In genomic region chr1:203186091-203186445, GRCh38 we compare ENCODE assay signal across 32 cellular contexts. TPM values are rescaled to one million over a fixed set of nuclear protein-coding genes. Genes with fewer than 3 reads are reported as not detected.
DNase-seq lines count a peak whose midpoint lies in the region; ATAC-seq and TF ChIP-seq lines count a peak whose summit lies in the region.
"Had no signal": no experiment of that assay in that cellular context is flagged by ENCODE, and none has a peak within 500 bp of the region (broad histone marks: within the 10 kb centered on the region; RNA-seq: fewer than 3 reads in every experiment).

No MANE protein-coding gene starts in this region.

- TF ChIP-seq CTCF in Caco-2 (IDR thresholded peaks at IDR 0.05; ENCODE audit: insufficient read depth in 1 of 2, low read depth in 1 of 2, low read length in 1 of 2, severe bottlenecking in 1 of 2, unreplicated experiment in 1 of 2), result no peak
- no peak for TF ChIP-seq CTCF in brain (conservative IDR thresholded peaks at IDR 0.05)
- TF ChIP-seq CTCF in sigmoid colon (IDR thresholded peaks at IDR 0.05), result no peak
- TF ChIP-seq CTCF in gastroesophageal sphincter (IDR thresholded peaks at IDR 0.05), result no peak

- WGBS in sigmoid colon, 2 donors, result 61 to 78% methylated on average over 5 of the region's 5 CpGs
- WGBS in aorta, 2 donors, result 90 to 92% methylated on average over 5 of the region's 5 CpGs
- 67 to 97% methylated on average over 1 to 3 of the region's 5 CpGs for WGBS in gastroesophageal sphincter (ENCODE audit: low coverage in 1 of 2), 2 donors

- H3K9me3 ChIP-seq in Caco-2 (peaks cover 5% of the 10 kb centered on the region; the same call in 1 of the 2 replicates), sigmoid colon (peaks cover 0 to 3% (median 0%) of the 10 kb centered on the region in 4 donors), aorta (ENCODE audit: control insufficient read depth, low read length) (no peaks in the 10 kb centered on the region), gastroesophageal sphincter (no peaks in the 10 kb centered on the region)
- H3K9me3 ChIP-seq: HAP-1, left ventricle myocardium inferior had no signal

- no peak overlapping the region for H3K4me3 ChIP-seq in Caco-2 (ENCODE audit: low read depth, low read length)
- H3K4me3 ChIP-seq in sigmoid colon, result no peak overlapping the region
- no peak overlapping the region for H3K4me3 ChIP-seq in aorta (ENCODE audit: low read length in 2 of 2)
- no peak overlapping the region for H3K4me3 ChIP-seq in gastroesophageal sphincter
- H3K4me3 ChIP-seq: HAP-1, left ventricle myocardium inferior had no signal

- H3K9me3 Mint-ChIP-seq in Caco-2 (ENCODE audit: unreplicated experiment) (peaks cover 10% of the 10 kb centered on the region), brain (no peaks in the 10 kb centered on the region)
- H3K9me3 Mint-ChIP-seq: activated B cell treated with CpG ODN at 0.5 μM for 24 hours; activated T-helper 1 cell treated with anti-CD3 and anti-CD28 coated beads, Interleukin-12 subunit alpha, Interleukin-12 subunit beta, Interleukin-2, Interleukin-4 antibody, amounts not matched to agents 30 ng/mL and 10 ng/mL and 1 ng/mL, durations not matched to agents 14 hours and 24 hours and 36 hours; naive thymus-derived CD8-positive, alpha-beta T cell; stimulated activated naive B cell treated with anti-CD40 and anti-IgM and Interleukin-4, amounts not matched to agents 10 μg/mL and 1 μg/mL and 100 μg/mL, for 72 hours had no signal

- H3K27me3 ChIP-seq in Caco-2 (replicated peaks; ENCODE audit: control insufficient read depth, insufficient read depth, low read length), result no peaks in the 10 kb centered on the region
- no peaks in the 10 kb centered on the region for H3K27me3 ChIP-seq in sigmoid colon
- no peaks in the 10 kb centered on the region for H3K27me3 ChIP-seq in aorta (ENCODE audit: control insufficient read depth in 1 of 2, insufficient read depth in 2 of 2, low read length in 1 of 2)
- no peaks in the 10 kb centered on the region for H3K27me3 ChIP-seq in gastroesophageal sphincter

- ATAC-seq in left lobe of liver (peak; percentile 12), aorta (ENCODE audit: low FRiP score) (no peak), gastroesophageal sphincter (no peak)
- ATAC-seq: naive thymus-derived CD8-positive, alpha-beta T cell; Panc1; stimulated activated naive B cell treated with anti-CD40 and anti-IgM and Interleukin-4, amounts not matched to agents 10 μg/mL and 1 μg/mL and 100 μg/mL, for 72 hours had no signal

- H3K4me3 Mint-ChIP-seq in Caco-2 (ENCODE audit: unreplicated experiment) (peak overlapping the region; percentile 76), brain (no peak overlapping the region)
- H3K4me3 Mint-ChIP-seq: activated B cell treated with CpG ODN at 0.5 μM for 24 hours; activated T-helper 1 cell treated with anti-CD3 and anti-CD28 coated beads, Interleukin-12 subunit alpha, Interleukin-12 subunit beta, Interleukin-2, Interleukin-4 antibody, amounts not matched to agents 30 ng/mL and 10 ng/mL and 1 ng/mL, durations not matched to agents 14 hours and 24 hours and 36 hours; naive thymus-derived CD8-positive, alpha-beta T cell; stimulated activated naive B cell treated with anti-CD40 and anti-IgM and Interleukin-4, amounts not matched to agents 10 μg/mL and 1 μg/mL and 100 μg/mL, for 72 hours had no signal

- BruUV-seq in Caco-2 (replicated peaks; lab: Mats Ljungman, UMichigan), result no TSS peak

- no peak for TF ChIP-seq EP300 in sigmoid colon (IDR thresholded peaks at IDR 0.05)
- TF ChIP-seq EP300 in gastroesophageal sphincter (IDR thresholded peaks at IDR 0.05), result no peak

- H3K27ac ChIP-seq in sigmoid colon, result no peak overlapping the region
- H3K27ac ChIP-seq in aorta (ENCODE audit: low read depth in 1 of 2, low read length in 2 of 2), result no peak overlapping the region
- H3K27ac ChIP-seq in gastroesophageal sphincter, result no peak overlapping the region
- H3K27ac ChIP-seq: left ventricle myocardium inferior, parathyroid adenoma had no signal

- DNase-seq in Caco-2 (no peak), left lobe of liver (ENCODE audit: low spot score) (no peak), sigmoid colon (peak; percentile 28), amniotic stem cell (lab: John Stamatoyannopoulos, UW) (no peak), retina (no peak), aorta (no peak)
- DNase-seq: activated B cell treated with CpG ODN at 0.5 μM for 24 hours; activated CD4-positive, alpha-beta T cell treated with anti-CD3 and anti-CD28 coated beads, Interleukin-2, amount 50 U/mL, for 1 hour; activated naive CD4-positive, alpha-beta T cell treated with anti-CD3 and anti-CD28 coated beads, Interleukin-2, amount 50 U/mL, for 16 hours; central memory CD4-positive, alpha-beta T cell; dermis blood vessel endothelial cell; DMS153; left ventricle myocardium inferior; NCI-H2029 treated with DMSO at 0.1 percent for 48 hours; NCI-H2227 treated with DMSO at 0.1 percent for 48 hours; NCI-H526 treated with DMSO at 0.1 percent for 48 hours; right cardiac atrium; SHP77 treated with DMSO at 0.1 percent for 48 hours; stimulated activated CD4-positive, alpha-beta T cell treated with anti-CD3 and anti-CD28 coated beads, Interleukin-4, amount 100 ng/mL, for 4 hours; stimulated activated naive B cell treated with anti-CD40 and anti-IgM and Interleukin-4, amounts not matched to agents 10 μg/mL and 1 μg/mL and 100 μg/mL, for 72 hours; T1000 had no signal

- H3K36me3 Mint-ChIP-seq in Caco-2 (ENCODE audit: insufficient read depth, unreplicated experiment) (peaks cover 61% of the 10 kb centered on the region), brain (no peaks in the 10 kb centered on the region)
- H3K36me3 Mint-ChIP-seq: naive thymus-derived CD8-positive, alpha-beta T cell; stimulated activated naive B cell treated with anti-CD40 and anti-IgM and Interleukin-4, amounts not matched to agents 10 μg/mL and 1 μg/mL and 100 μg/mL, for 72 hours had no signal

- H3K4me1 ChIP-seq in Caco-2, result peaks cover 68% of the 10 kb centered on the region
- no peaks in the 10 kb centered on the region for H3K4me1 ChIP-seq in sigmoid colon
- H3K4me1 ChIP-seq in aorta (ENCODE audit: control insufficient read depth in 1 of 2, insufficient read depth in 2 of 2, low read length in 2 of 2), result no peaks in the 10 kb centered on the region
- peaks cover 0 to 15% (median 0%) of the 10 kb centered on the region in 3 donors for H3K4me1 ChIP-seq in gastroesophageal sphincter
- H3K4me1 ChIP-seq: HAP-1, parathyroid adenoma had no signal

- POLR2A ChIA-PET in Caco-2 (lab: Charles Lee), result interaction anchor here (1.1 kb wide), 1 partner anchor 25 kb away, joined by 5 read pairs; no protein-coding TSS in a partner anchor

- H3K27me3 Mint-ChIP-seq in Caco-2 (ENCODE audit: insufficient read depth, unreplicated experiment) (no peaks in the 10 kb centered on the region), brain (peaks cover 21% of the 10 kb centered on the region)

- H3K27ac Mint-ChIP-seq in Caco-2 (ENCODE audit: unreplicated experiment) (peak overlapping the region; percentile 86), brain (peak overlapping the region in 3 of 5 experiments; percentile 32 to 74 (median 54))
- H3K27ac Mint-ChIP-seq: activated B cell treated with CpG ODN at 0.5 μM for 24 hours; activated T-helper 1 cell treated with anti-CD3 and anti-CD28 coated beads, Interleukin-12 subunit alpha, Interleukin-12 subunit beta, Interleukin-2, Interleukin-4 antibody, amounts not matched to agents 30 ng/mL and 10 ng/mL and 1 ng/mL, durations not matched to agents 14 hours and 24 hours and 36 hours; stimulated activated naive B cell treated with anti-CD40 and anti-IgM and Interleukin-4, amounts not matched to agents 10 μg/mL and 1 μg/mL and 100 μg/mL, for 72 hours had no signal

- intact Hi-C loops in Caco-2 (cut with micrococcal nuclease; ENCODE audit: unreplicated experiment) (no loop called here), sigmoid colon (cut with DNase I) (no loop called here), aorta (cut with DNase I) (no loop called here)

- H3K4me1 Mint-ChIP-seq in Caco-2 (ENCODE audit: low read depth, unreplicated experiment) (peaks cover 51% of the 10 kb centered on the region), brain (peaks cover 39% of the 10 kb centered on the region)
- H3K4me1 Mint-ChIP-seq: activated B cell treated with CpG ODN at 0.5 μM for 24 hours had no signal

- no peak for TF ChIP-seq POLR2A in sigmoid colon (IDR thresholded peaks at IDR 0.05)
- TF ChIP-seq POLR2A in gastroesophageal sphincter (IDR thresholded peaks at IDR 0.05), result no peak

- CTCF ChIA-PET in Caco-2 (lab: Charles Lee), result no interaction called here

- H3K36me3 ChIP-seq in Caco-2 (ENCODE audit: control insufficient read depth, insufficient read depth, low read length) (no peaks in the 10 kb centered on the region), sigmoid colon (no peaks in the 10 kb centered on the region), aorta (ENCODE audit: control insufficient read depth in 1 of 2, insufficient read depth in 2 of 2, low read length in 1 of 2) (no peaks in the 10 kb centered on the region), gastroesophageal sphincter (no peaks in the 10 kb centered on the region)
- H3K36me3 ChIP-seq: HAP-1, left ventricle myocardium inferior had no signal

RNA-seq across cellular contexts. Expression of gene CHI3L1, which starts 0.4 kb away (rescaled TPM):
- 199 and 235 TPM in 2 replicates for total RNA-seq in Caco-2 (2022)
- 47.9 TPM for polyA plus RNA-seq in brain (ENCODE audit: insufficient read depth, low read depth, low replicate concordance)
- 60.6 TPM for total RNA-seq in left lobe of liver
- 1 to 10 TPM in 3 of 4 donors, not detected in 1; 2.2 to 9.1 (median 2.6) TPM for total RNA-seq in sigmoid colon
- 10 to 100 TPM in 1 of 3 donors, 1 to 10 TPM in 2; 1.2 to 28.8 (median 4.9) TPM for polyA plus RNA-seq in sigmoid colon
- 10 to 100 TPM; 17.8 to 34.2 TPM for total RNA-seq in aorta
- polyA plus RNA-seq in aorta, result 1 to 10 TPM in 1 of 2 donors, under 1 TPM in 1; 0.87 to 5.4 TPM
- total RNA-seq in gastroesophageal sphincter, result 1 to 10 TPM in 3 of 4 donors, not detected in 1; 3.4 to 5.4 (median 5.0) TPM
- total RNA-seq: A673; activated T-helper 1 cell treated with anti-CD3 and anti-CD28 coated beads, Interleukin-12 subunit alpha, Interleukin-12 subunit beta, Interleukin-2, Interleukin-4 antibody, amounts not matched to agents 30 ng/mL and 10 ng/mL and 1 ng/mL, durations not matched to agents 14 hours and 24 hours and 36 hours; left ventricle myocardium inferior; M059J; naive thymus-derived CD8-positive, alpha-beta T cell had no signal
- polyA plus RNA-seq: naive thymus-derived CD8-positive, alpha-beta T cell had no signal

RNA-seq across cellular contexts. Expression of gene MYBPH, which starts 10.4 kb away (rescaled TPM):
- total RNA-seq in Caco-2 (2022) (19.7 and 25.9 TPM in 2 replicates), left lobe of liver (not detected), sigmoid colon (not detected), aorta (not detected), gastroesophageal sphincter (not detected)
- polyA plus RNA-seq in brain (ENCODE audit: insufficient read depth, low read depth, low replicate concordance) (not detected), sigmoid colon (not detected), aorta (not detected)
- total RNA-seq: A673; activated B cell treated with CpG ODN at 0.5 μM for 24 hours; activated T-helper 1 cell treated with anti-CD3 and anti-CD28 coated beads, Interleukin-12 subunit alpha, Interleukin-12 subunit beta, Interleukin-2, Interleukin-4 antibody, amounts not matched to agents 30 ng/mL and 10 ng/mL and 1 ng/mL, durations not matched to agents 14 hours and 24 hours and 36 hours; dermis blood vessel endothelial cell; glomerular endothelial cell; HT1080; left ventricle myocardium inferior; M059J; naive thymus-derived CD8-positive, alpha-beta T cell; right cardiac atrium had no signal
- polyA plus RNA-seq: naive thymus-derived CD8-positive, alpha-beta T cell had no signal

RNA-seq across cellular contexts. Expression of gene CHIT1, which starts 43.4 kb away (rescaled TPM):
- total RNA-seq in Caco-2 (2022), result not detected in 2 replicates
- 0.49 TPM for polyA plus RNA-seq in brain (ENCODE audit: insufficient read depth, low read depth, low replicate concordance)
- total RNA-seq in left lobe of liver, result 0.28 TPM
- total RNA-seq in sigmoid colon, result not detected
- under 1 TPM in 1 of 3 donors, not detected in 2; 0.98 TPM for polyA plus RNA-seq in sigmoid colon
- total RNA-seq in aorta, result 1 to 10 TPM; 1.3 to 2.2 TPM
- 10 to 100 TPM in 1 of 2 donors, under 1 TPM in 1; 0.56 to 16.4 TPM for polyA plus RNA-seq in aorta
- under 1 TPM in 2 of 4 donors, not detected in 2; 0.13 to 0.16 TPM for total RNA-seq in gastroesophageal sphincter
- total RNA-seq: A673, glomerular endothelial cell, HT1080, left ventricle myocardium inferior, M059J had no signal

RNA-seq across cellular contexts. Expression of gene ADORA1, which starts 58.5 kb away (rescaled TPM):
- total RNA-seq in Caco-2 (2022) (46.0 and 50.4 TPM in 2 replicates), left lobe of liver (0.53 TPM), sigmoid colon (1 to 10 TPM in 1 of 4 donors, under 1 TPM in 1, not detected in 2; 0.33 to 1.1 TPM), aorta (1 to 10 TPM in 1 of 2 donors, under 1 TPM in 1; 0.71 to 2.5 TPM), gastroesophageal sphincter (1 to 10 TPM in 1 of 4 donors, under 1 TPM in 3; 0.16 to 2.7 (median 0.33) TPM)
- polyA plus RNA-seq in brain (ENCODE audit: insufficient read depth, low read depth, low replicate concordance) (32.5 TPM), sigmoid colon (1 to 10 TPM in 1 of 3 donors, under 1 TPM in 1, not detected in 1; 0.92 to 1.3 TPM), aorta (not detected)
- total RNA-seq: activated B cell treated with CpG ODN at 0.5 μM for 24 hours; activated T-helper 1 cell treated with anti-CD3 and anti-CD28 coated beads, Interleukin-12 subunit alpha, Interleukin-12 subunit beta, Interleukin-2, Interleukin-4 antibody, amounts not matched to agents 30 ng/mL and 10 ng/mL and 1 ng/mL, durations not matched to agents 14 hours and 24 hours and 36 hours; dermis blood vessel endothelial cell; glomerular endothelial cell; naive thymus-derived CD8-positive, alpha-beta T cell had no signal
- polyA plus RNA-seq: naive thymus-derived CD8-positive, alpha-beta T cell had no signal

Comparison
In these comparisons a context has a peak if more than half of its experiments do, and no peak if none do; other contexts are left out.
1. RNA of gene MYBPH, which starts 10.4 kb away (total RNA-seq): 19.7 to 25.9 TPM in Caco-2; not detected in aorta, not detected in left lobe of liver (single experiment), not detected in sigmoid colon and not detected in gastroesophageal sphincter; every median in the first group is over 10 times any median in the second.